ENCODE assay signal across 9 cellular contexts in genomic region chr9:90433398-90433890, GRCh38.
DNase-seq lines count a peak whose midpoint lies in the region; ATAC-seq and TF ChIP-seq lines count a peak whose summit lies in the region.
"Had no signal": no experiment of that assay in that cellular context is flagged by ENCODE, and none has a peak within 500 bp of the region (broad histone marks: within the 10 kb centered on the region; RNA-seq: fewer than 3 reads in every experiment).

No MANE protein-coding gene starts in this region.

- peaks cover 1% of the 10 kb centered on the region for H3K9me3 Mint-ChIP-seq in activated CD8-positive, alpha-beta T cell treated with anti-CD3 and anti-CD28 coated beads for 36 hours

- H3K4me3 Mint-ChIP-seq in activated CD8-positive, alpha-beta T cell treated with anti-CD3 and anti-CD28 coated beads for 36 hours: no peak overlapping the region

- H3K9me3 ChIP-seq in HEK293 (ENCODE audit: control insufficient read depth, insufficient read depth, low read depth, low read length): no peaks in the 10 kb centered on the region
- no peaks in the 10 kb centered on the region for H3K9me3 ChIP-seq in WERI-Rb-1 (ENCODE audit: severe bottlenecking)

- peaks cover 18% of the 10 kb centered on the region for H3K27me3 Mint-ChIP-seq in activated CD8-positive, alpha-beta T cell treated with anti-CD3 and anti-CD28 coated beads for 36 hours

- H3K4me1 ChIP-seq in HEK293 (ENCODE audit: control insufficient read depth, insufficient read depth, low read length): no peaks in the 10 kb centered on the region

- H3K27ac Mint-ChIP-seq in activated CD8-positive, alpha-beta T cell treated with anti-CD3 and anti-CD28 coated beads for 36 hours: no peak overlapping the region

- no peaks in the 10 kb centered on the region for H3K36me3 Mint-ChIP-seq in activated CD8-positive, alpha-beta T cell treated with anti-CD3 and anti-CD28 coated beads for 36 hours (ENCODE audit: low read depth)

- H3K36me3 ChIP-seq in HEK293 (ENCODE audit: control insufficient read depth in 2 of 2, insufficient read depth in 1 of 2, low read length in 2 of 2) (no peaks in the 10 kb centered on the region), WERI-Rb-1 (no peaks in the 10 kb centered on the region; the same call in 1 of the 2 replicates)

- CTCF ChIA-PET in HEK293 (lab: Yijun Ruan, JAX): interaction anchor here (0.6 to 1.0 kb wide), 4 partner anchors 8 to 334 kb away, joined by 3 to 4 read pairs (median 3); no protein-coding TSS in a partner anchor
- CTCF ChIA-PET in activated CD8-positive, alpha-beta T cell treated with anti-CD3 and anti-CD28 coated beads for 36 hours (lab: Charles Lee): no interaction called here

- intact Hi-C loops in activated CD8-positive, alpha-beta T cell treated with anti-CD3 and anti-CD28 coated beads for 36 hours (cut with micrococcal nuclease): no loop called here

- peak overlapping the region; percentile 33 for H3K4me3 ChIP-seq in HEK293 (ENCODE audit: low read depth, low read length)
- peak overlapping the region; percentile 46 for H3K4me3 ChIP-seq in WERI-Rb-1 (ENCODE audit: low read depth, low read length)

- peak; percentile 94 for DNase-seq in WERI-Rb-1
- DNase-seq in iPS DF 4.7 (ENCODE audit: extremely low read depth, low spot score): peak; percentile 33
- peak; percentile 100 for DNase-seq in renal cortical epithelial cell (ENCODE audit: low read depth)
- DNase-seq in amniotic stem cell (lab: John Stamatoyannopoulos, UW): no peak
- DNase-seq in activated CD8-positive, alpha-beta T cell treated with anti-CD3 and anti-CD28 coated beads for 36 hours: no peak
- DNase-seq: activated gamma-delta T cell treated with Interleukin-2 at 50 U/mL for 16 hours had no signal

- H3K27me3 ChIP-seq in WERI-Rb-1 (ENCODE audit: insufficient read depth, low read depth, severe bottlenecking): no peaks in the 10 kb centered on the region

- no peak for ATAC-seq in GM18502 (IDR thresholded peaks at IDR 0.05; ENCODE audit: poor library complexity, unreplicated experiment)
- no peak for ATAC-seq in GM21423 (IDR thresholded peaks at IDR 0.05; ENCODE audit: unreplicated experiment)
- ATAC-seq in activated CD8-positive, alpha-beta T cell treated with anti-CD3 and anti-CD28 coated beads for 36 hours: no peak

- no peak for TF ChIP-seq CTCF in HEK293 (tag by site-specific recombination; IDR thresholded peaks at IDR 0.05)
- no peak for TF ChIP-seq CTCF in WERI-Rb-1 (IDR thresholded peaks at IDR 0.05; ENCODE audit: low read depth, low read length)
- no peak for TF ChIP-seq CTCF in activated CD8-positive, alpha-beta T cell treated with anti-CD3 and anti-CD28 coated beads for 36 hours (IDR thresholded peaks at IDR 0.05)

- H3K27ac ChIP-seq in HEK293 (ENCODE audit: extremely low read depth, low read depth, low read length) (peak overlapping the region; percentile 48), WERI-Rb-1 (peak overlapping the region; percentile 87)

- no peaks in the 10 kb centered on the region for H3K4me1 Mint-ChIP-seq in activated CD8-positive, alpha-beta T cell treated with anti-CD3 and anti-CD28 coated beads for 36 hours (ENCODE audit: low read depth)

- POLR2A ChIA-PET in HEK293 (lab: Yijun Ruan, JAX): interaction anchor here (0.6 to 2.1 kb wide), 5 partner anchors 10 to 130 kb away, joined by 3 to 15 read pairs (median 3); no protein-coding TSS in a partner anchor
- POLR2A ChIA-PET in activated CD8-positive, alpha-beta T cell treated with anti-CD3 and anti-CD28 coated beads for 36 hours (lab: Charles Lee): interaction anchor here (0.7 kb wide), 1 partner anchor 387 kb away, joined by 3 read pairs; no protein-coding TSS in a partner anchor

TF ChIP-seq in HEK293, 187 proteins besides CTCF, POLR2A, EP300 and RAD21 (continues in another document):
- TF ChIP-seq PRDM6 (tag by site-specific recombination; IDR thresholded peaks at IDR 0.05) (no peak), ZNF366 (tag by site-specific recombination; conservative IDR thresholded peaks at IDR 0.05) (0 out of 2 replicates have a peak, but pooled peaks have one; percentile 14), ZNF514 (tag by site-specific recombination; IDR thresholded peaks at IDR 0.05) (no peak), SP2 (tag by site-specific recombination; IDR thresholded peaks at IDR 0.05) (peak; percentile 21; the same call in 1 of the 2 replicates), TRIM28 (IDR thresholded peaks at IDR 0.05; ENCODE audit: borderline replicate concordance, low read length) (0 out of 2 replicates have a peak, but pooled peaks have one; percentile 58), GLIS1 (tag by site-specific recombination; IDR thresholded peaks at IDR 0.05) (peak; percentile 66), ZNF404 (tag by site-specific recombination; IDR thresholded peaks at IDR 0.05) (no peak), EGR2 (tag by site-specific recombination; IDR thresholded peaks at IDR 0.05; ENCODE audit: low read depth) (no peak), ZNF561 (tag by site-specific recombination; IDR thresholded peaks at IDR 0.05; ENCODE audit: borderline replicate concordance) (0 out of 2 replicates have a peak, but pooled peaks have one; percentile 38), PATZ1 (tag by site-specific recombination; IDR thresholded peaks at IDR 0.05) (peak; percentile 53; the same call in 1 of the 2 replicates), ZNF138 (tag by site-specific recombination; IDR thresholded peaks at IDR 0.05; ENCODE audit: borderline replicate concordance) (no peak), ZNF362 (tag by site-specific recombination; IDR thresholded peaks at IDR 0.05) (no peak), HOXA7 (CRISPR knock-in tag; IDR thresholded peaks at IDR 0.05; ENCODE audit: borderline replicate concordance) (no peak), PRDM1 (tag by site-specific recombination; IDR thresholded peaks at IDR 0.05) (peak; percentile 56), IKZF3 (tag by site-specific recombination; IDR thresholded peaks at IDR 0.05) (peak; percentile 33; the same call in 1 of the 2 replicates), ZBTB26 (tag by site-specific recombination; optimal IDR thresholded peaks at IDR 0.05) (peak; percentile 15), ZNF341 (tag by site-specific recombination; IDR thresholded peaks at IDR 0.05; ENCODE audit: low read depth) (peak; percentile 56), ZNF239 (tag by site-specific recombination; IDR thresholded peaks at IDR 0.05) (no peak), ZNF549 (tag by site-specific recombination; IDR thresholded peaks at IDR 0.05) (peak; percentile 90), ZFP69B (tag by site-specific recombination; IDR thresholded peaks at IDR 0.05) (0 out of 2 replicates have a peak, but pooled peaks have one; percentile 19), ZNF629 (tag by site-specific recombination; IDR thresholded peaks at IDR 0.05) (peak; percentile 23; the same call in 1 of the 2 replicates), ZBTB48 (tag by site-specific recombination; IDR thresholded peaks at IDR 0.05) (no peak), ZNF423 (tag by site-specific recombination; IDR thresholded peaks at IDR 0.05) (no peak), ZNF600 (tag by site-specific recombination; IDR thresholded peaks at IDR 0.05) (peak; percentile 77)

Comparison
In these comparisons a context has a peak if more than half of its experiments do, and no peak if none do; other contexts are left out.
1. DNase-seq: peak in WERI-Rb-1 (single experiment), iPS DF 4.7 (single experiment) and renal cortical epithelial cell (single experiment); none in amniotic stem cell (single experiment) and activated CD8-positive, alpha-beta T cell treated with anti-CD3 and anti-CD28 coated beads for 36 hours (single experiment).